In the genomic region with DNA sequence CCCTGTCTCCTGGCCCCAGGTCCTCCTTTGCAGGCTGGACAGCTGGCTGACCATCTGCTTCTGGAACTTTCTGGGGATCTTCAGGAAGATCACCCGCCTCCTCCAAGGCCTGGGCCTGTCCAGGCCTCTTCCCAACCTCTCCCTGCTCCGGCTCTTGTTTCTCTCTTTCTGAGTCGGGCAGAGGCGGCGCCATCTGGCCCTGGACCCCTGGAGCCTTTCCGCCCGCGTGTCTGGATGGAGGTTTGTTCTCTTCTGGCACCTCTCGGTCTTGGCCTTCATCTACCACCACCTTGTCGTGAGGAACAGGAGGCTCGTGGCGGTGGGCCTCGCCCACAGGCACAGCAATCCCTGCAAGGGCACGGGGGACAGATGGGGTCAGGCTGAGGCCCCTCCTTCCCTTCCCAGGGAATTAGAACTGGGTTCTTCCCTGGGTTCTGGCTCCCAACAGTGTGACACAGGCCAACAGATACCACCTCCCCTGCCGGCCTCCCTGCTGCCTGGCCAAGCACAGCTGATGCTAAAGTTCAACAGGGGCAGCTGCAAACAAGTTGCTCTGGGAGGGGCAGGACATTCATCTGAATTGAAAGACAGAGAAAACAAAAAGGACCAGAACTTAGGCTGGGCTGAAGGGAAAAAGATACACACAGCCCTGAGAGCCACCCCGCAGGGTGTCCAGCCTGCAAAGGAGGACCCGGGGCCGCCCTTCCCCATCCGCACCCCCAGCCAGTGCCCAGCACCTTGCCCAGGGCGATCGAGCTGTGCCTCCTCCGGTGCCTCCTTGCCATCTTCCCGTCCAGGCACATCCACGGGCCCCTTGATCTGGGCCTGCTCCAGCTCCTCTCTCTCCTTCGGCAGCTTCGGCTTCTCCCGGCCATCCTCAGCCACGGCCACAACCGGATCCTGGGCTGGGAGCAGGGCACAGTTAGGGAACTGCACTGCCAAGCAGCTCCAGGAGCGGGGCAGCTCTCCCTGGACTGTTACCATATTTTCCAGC, we compare ENCODE assay signal across 8 cellular contexts. TPM values are rescaled to one million over a fixed set of nuclear protein-coding genes. Genes with fewer than 3 reads are reported as not detected.
DNase-seq lines count a peak whose midpoint lies in the region; ATAC-seq and TF ChIP-seq lines count a peak whose summit lies in the region.

No MANE protein-coding gene starts in this region.

- H3K27me3 Mint-ChIP-seq in naive thymus-derived CD8-positive, alpha-beta T cell: no peaks in the 10 kb centered on the region

- no peak for ATAC-seq in naive thymus-derived CD8-positive, alpha-beta T cell
- no peak for ATAC-seq in HG03565 (IDR thresholded peaks at IDR 0.05; ENCODE audit: unreplicated experiment)
- ATAC-seq in GM19023 (IDR thresholded peaks at IDR 0.05; ENCODE audit: unreplicated experiment): no peak

- DNase-seq in NCI-H2081 (lab: John Stamatoyannopoulos, UW) (peak; percentile 39 to 66), NCI-H2081 treated with DMSO at 0.1 percent for 48 hours (lab: John Stamatoyannopoulos, UW) (no peak), GM13976 (ENCODE audit: low spot score) (no peak), RWPE1 (ENCODE audit: low spot score) (no peak), pons (ENCODE audit: low spot score) (no peak)
- no peak for DNase-seq in naive thymus-derived CD8-positive, alpha-beta T cell

- CTCF ChIA-PET in RWPE1 (lab: Yijun Ruan, JAX): interaction anchor here (0.6 to 1.7 kb wide), 7 partner anchors 13 to 147 kb away, joined by 3 to 7 read pairs (median 4); no protein-coding TSS in a partner anchor

- TF ChIP-seq CTCF in GM13976 (IDR thresholded peaks at IDR 0.05; ENCODE audit: borderline replicate concordance, control extremely low read depth, extremely low read depth, insufficient read depth, missing control alignments): peak; percentile 15
- TF ChIP-seq CTCF in RWPE1 (conservative IDR thresholded peaks at IDR 0.05; ENCODE audit: low read depth): no peak

- peak overlapping the region in 6 of 10 donors; percentile 8 to 78 (median 42) for H3K4me3 Mint-ChIP-seq in naive thymus-derived CD8-positive, alpha-beta T cell

- peak overlapping the region in 9 of 10 donors; percentile 3 to 90 (median 63) for H3K27ac Mint-ChIP-seq in naive thymus-derived CD8-positive, alpha-beta T cell

- peaks cover 9 to 22% (median 17%) of the 10 kb centered on the region in 4 donors for H3K4me1 Mint-ChIP-seq in naive thymus-derived CD8-positive, alpha-beta T cell

- peaks cover 0 to 28% (median 4%) of the 10 kb centered on the region in 3 donors for H3K36me3 Mint-ChIP-seq in naive thymus-derived CD8-positive, alpha-beta T cell

- POLR2A ChIA-PET in RWPE1 (lab: Yijun Ruan, JAX; ENCODE audit: low non-redundant PET): no interaction called here
- POLR2A ChIA-PET in naive thymus-derived CD8-positive, alpha-beta T cell (lab: Charles Lee): interaction anchor here (0.5 to 3.1 kb wide), 4 partner anchors 14 to 285 kb away, joined by 3 to 10 read pairs (median 6); partner anchors contain the start of genes NDUFAF8 and TEPSIN

- in situ Hi-C loops in GM13976 (cut with MboI; ENCODE audit: low sequenced_read_pairs, unreplicated experiment): loop anchor here (10.0 kb wide), 1 partner anchor 232 kb away; no protein-coding TSS in a partner anchor

- H3K9me3 Mint-ChIP-seq in naive thymus-derived CD8-positive, alpha-beta T cell: no peaks in the 10 kb centered on the region

- peak overlapping the region; percentile 41 for H3K27ac ChIP-seq in RWPE1

RNA-seq across cellular contexts. Expression of gene NDUFAF8, which starts 13.5 kb away (rescaled TPM):
- 10 to 100 TPM; 50.8 to 53.3 TPM for total RNA-seq in naive thymus-derived CD8-positive, alpha-beta T cell
- polyA plus RNA-seq in naive thymus-derived CD8-positive, alpha-beta T cell: 100 to 1,000 TPM in 2 of 3 donors, 10 to 100 TPM in 1; 85.2 to 135 (median 107) TPM

RNA-seq across cellular contexts. Expression of gene TEPSIN, which starts 13.8 kb away (rescaled TPM):
- 100 to 1,000 TPM; 122 to 136 TPM for total RNA-seq in naive thymus-derived CD8-positive, alpha-beta T cell
- 1 to 10 TPM; 2.7 to 2.8 (median 2.8) TPM for polyA plus RNA-seq in naive thymus-derived CD8-positive, alpha-beta T cell

RNA-seq across cellular contexts. Expression of gene CEP131, which starts 29.9 kb away (rescaled TPM):
- 10 to 100 TPM; 10.3 to 12.0 TPM for total RNA-seq in naive thymus-derived CD8-positive, alpha-beta T cell
- polyA plus RNA-seq in naive thymus-derived CD8-positive, alpha-beta T cell: 1 to 10 TPM; 1.1 to 4.4 (median 4.2) TPM

RNA-seq across cellular contexts. Expression of gene SLC38A10, which starts 42.5 kb away (rescaled TPM):
- total RNA-seq in naive thymus-derived CD8-positive, alpha-beta T cell: 10 to 100 TPM; 59.3 to 60.9 TPM
- polyA plus RNA-seq in naive thymus-derived CD8-positive, alpha-beta T cell: 10 to 100 TPM; 32.6 to 53.8 (median 39.7) TPM

Comparison
In these comparisons a context has a peak if more than half of its experiments do, and no peak if none do; other contexts are left out.
1. DNase-seq: peak in NCI-H2081 (2 of 2); none in NCI-H2081 treated with DMSO at 0.1 percent for 48 hours (single experiment), GM13976 (single experiment), RWPE1 (single experiment), naive thymus-derived CD8-positive, alpha-beta T cell (0 of 10) and pons (single experiment).